ENCODE assay signal across 1 cellular context in the genomic region with DNA sequence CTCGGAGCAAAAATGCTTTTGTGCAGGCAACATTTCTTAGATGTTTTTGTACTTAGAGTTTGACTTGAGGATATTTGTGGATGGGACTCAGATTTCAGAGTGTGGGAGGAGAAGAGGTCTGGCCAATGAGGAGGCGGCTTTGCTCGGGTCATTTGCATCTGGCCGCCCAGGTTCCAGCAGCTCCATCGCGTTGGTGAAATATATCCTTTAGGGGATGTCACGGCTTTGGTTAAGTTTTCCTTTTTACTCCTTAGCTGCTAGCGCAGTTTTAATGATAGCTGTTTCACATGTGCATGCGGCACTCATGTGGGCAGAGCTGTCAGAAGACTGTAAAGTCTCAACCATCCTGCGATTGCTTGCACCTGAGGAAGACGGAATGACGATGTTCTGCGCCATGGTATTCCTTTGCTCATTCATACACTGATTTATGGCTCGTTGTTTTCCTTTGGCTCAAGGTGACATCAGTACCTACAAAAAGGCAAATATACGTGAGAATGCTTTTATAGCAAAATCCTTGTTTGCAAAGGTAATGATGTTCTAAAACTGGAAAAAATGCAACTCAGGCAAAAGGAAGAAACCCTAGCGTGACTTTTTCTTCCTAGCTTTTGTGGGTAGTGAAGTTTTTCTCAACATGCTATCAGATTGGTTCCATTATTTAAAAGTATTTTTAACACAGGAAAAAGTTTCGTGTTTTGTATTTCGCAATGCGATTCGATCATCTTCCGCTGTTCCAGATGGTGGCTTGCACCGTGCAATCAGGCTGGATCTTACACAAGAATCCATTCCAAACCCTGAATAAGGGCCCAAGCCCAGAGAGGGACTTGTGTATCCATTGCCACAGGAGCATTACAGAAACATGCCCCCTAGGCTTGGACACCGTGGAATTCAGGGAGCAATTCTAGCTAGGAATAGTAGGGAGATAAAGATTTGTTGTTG.
TF ChIP-seq lines count a peak whose summit lies in the region.

No MANE protein-coding gene starts in this region.

TF ChIP-seq in IMR-90, 13 proteins besides CTCF, POLR2A, EP300 and RAD21 (continued from another document):
- TF ChIP-seq, protein P1, sequence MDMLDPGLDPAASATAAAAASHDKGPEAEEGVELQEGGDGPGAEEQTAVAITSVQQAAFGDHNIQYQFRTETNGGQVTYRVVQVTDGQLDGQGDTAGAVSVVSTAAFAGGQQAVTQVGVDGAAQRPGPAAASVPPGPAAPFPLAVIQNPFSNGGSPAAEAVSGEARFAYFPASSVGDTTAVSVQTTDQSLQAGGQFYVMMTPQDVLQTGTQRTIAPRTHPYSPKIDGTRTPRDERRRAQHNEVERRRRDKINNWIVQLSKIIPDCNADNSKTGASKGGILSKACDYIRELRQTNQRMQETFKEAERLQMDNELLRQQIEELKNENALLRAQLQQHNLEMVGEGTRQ (IDR thresholded peaks at IDR 0.05; ENCODE audit: low read depth, low read length): no peak
- peak; percentile 51; the same call in 1 of the 2 replicates for TF ChIP-seq FOS (IDR thresholded peaks at IDR 0.05; ENCODE audit: low read depth, low read length)
